In the genomic region with DNA sequence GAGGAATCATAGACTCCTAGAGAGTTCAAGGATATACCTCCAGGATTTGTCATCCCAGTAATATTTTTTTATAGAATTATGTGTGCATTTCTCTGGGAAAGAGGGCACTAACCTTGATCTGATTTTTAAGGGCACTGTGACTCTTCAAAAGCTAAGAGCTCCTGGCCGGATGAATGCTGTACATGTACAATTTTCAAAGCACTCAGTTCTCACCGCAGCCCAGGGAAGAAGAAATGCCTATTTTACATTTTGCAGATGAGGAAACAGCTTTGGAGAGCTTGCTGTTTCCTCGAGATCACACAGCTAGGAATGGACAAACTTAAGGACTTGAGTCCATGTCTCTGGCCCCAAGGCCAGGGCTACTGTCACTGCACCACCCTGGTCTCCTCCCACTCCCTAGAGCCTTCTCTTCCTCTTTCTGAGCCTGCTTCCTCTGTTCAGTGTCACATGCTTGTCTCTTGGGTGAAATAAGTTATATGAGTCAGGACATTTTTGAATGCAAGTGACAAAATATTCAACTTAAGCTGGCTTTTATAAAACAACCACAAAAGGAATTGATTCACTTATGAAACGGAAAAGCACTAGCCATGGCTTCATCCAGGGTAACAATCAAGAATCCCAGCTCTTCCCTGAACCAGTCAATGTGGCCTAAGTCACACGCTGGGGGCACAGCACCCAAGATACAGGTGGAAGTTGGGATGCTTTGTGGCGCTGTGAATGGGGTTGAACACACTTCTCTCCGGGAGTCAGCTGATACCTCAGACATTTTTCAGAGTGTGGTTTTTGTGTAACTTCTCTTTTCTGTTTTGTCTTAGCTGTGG, we compare ENCODE assay signal across 8 cellular contexts. TPM values are rescaled to one million over a fixed set of nuclear protein-coding genes. Genes with fewer than 3 reads are reported as not detected.
DNase-seq lines count a peak whose midpoint lies in the region; ATAC-seq and TF ChIP-seq lines count a peak whose summit lies in the region.

No MANE protein-coding gene starts in this region.

- H4K20me1 ChIP-seq in DND-41 (ENCODE audit: insufficient read depth, low read length): no peaks in the 10 kb centered on the region

- H3K27me3 ChIP-seq in DND-41 (ENCODE audit: insufficient read depth, low read length, poor library complexity) (no peaks in the 10 kb centered on the region), adrenal gland (no peaks in the 10 kb centered on the region)

- H3K9ac ChIP-seq in DND-41 (ENCODE audit: low read depth, low read length): peak overlapping the region; percentile 33; the same call in 1 of the 2 replicates

- peak overlapping the region; percentile 90 for H3K27ac ChIP-seq in DND-41 (ENCODE audit: low read length)
- H3K27ac ChIP-seq in adrenal gland: peak overlapping the region in 4 of 5 donors; percentile 26 to 79 (median 48)

- no peaks in the 10 kb centered on the region for H3K79me2 ChIP-seq in DND-41 (ENCODE audit: insufficient read depth, low read length)

- WGBS in adrenal gland, 4 donors: 57 to 69% (median 67%) methylated on average over 7 of the region's 7 CpGs

- H3K4me3 ChIP-seq in DND-41 (ENCODE audit: low read depth in 1 of 2, low read length in 2 of 2): no peak overlapping the region
- H3K4me3 ChIP-seq in Jurkat, Clone E6-1 (ENCODE audit: low read length): peak overlapping the region; percentile 38
- no peak overlapping the region for H3K4me3 ChIP-seq in adrenal gland

- DNase-seq in DND-41: peak; percentile 42
- DNase-seq in GM20000 (ENCODE audit: low spot score): peak; percentile 62
- DNase-seq in Jurkat, Clone E6-1 (ENCODE audit: low read depth, low spot score): peak; percentile 74
- DNase-seq in adrenal gland: peak in 5 of 7 donors; percentile 47 to 74 (median 64)
- peak; percentile 85 for DNase-seq in pons (ENCODE audit: low spot score)
- DNase-seq in NCI-H748 (lab: John Stamatoyannopoulos, UW; ENCODE audit: unreplicated experiment): no peak
- DNase-seq in hippocampal formation (lab: John Stamatoyannopoulos, UW): no peak
- no peak for DNase-seq in NCI-H524 treated with DMSO at 0.1 percent for 48 hours (lab: John Stamatoyannopoulos, UW)

- H3K36me3 ChIP-seq in DND-41 (ENCODE audit: insufficient read depth, low read length) (no peaks in the 10 kb centered on the region), adrenal gland (replicated peaks in 1 of 2) (peaks cover 0 to 32% of the 10 kb centered on the region in 2 donors)

- peak; percentile 53 for ATAC-seq in DND-41 (ENCODE audit: insufficient read depth, low read depth)

- peak in 1 of 2 donors; percentile 20 for TF ChIP-seq POLR2A in adrenal gland (IDR thresholded peaks at IDR 0.05)

- peak overlapping the region; percentile 40; the same call in 1 of the 2 replicates for H2AFZ ChIP-seq in DND-41 (ENCODE audit: low read depth, low read length)

- TF ChIP-seq CTCF in DND-41 (IDR thresholded peaks at IDR 0.05; ENCODE audit: borderline replicate concordance, extremely low read depth, low read length, poor library complexity, severe bottlenecking): no peak
- TF ChIP-seq CTCF in GM20000 (IDR thresholded peaks at IDR 0.05; ENCODE audit: extremely low read depth, missing control alignments): no peak
- no peak for TF ChIP-seq CTCF in adrenal gland (IDR thresholded peaks at IDR 0.05)

- H3K4me2 ChIP-seq in DND-41 (ENCODE audit: insufficient read depth, low read length): peak overlapping the region; percentile 60

- intact Hi-C loops in adrenal gland (cut with DNase I): no loop called here

- H3K4me1 ChIP-seq in DND-41 (ENCODE audit: insufficient read depth, low read length): peaks cover 41% of the 10 kb centered on the region
- H3K4me1 ChIP-seq in adrenal gland (replicated peaks in 1 of 2): peaks cover 0 to 30% of the 10 kb centered on the region in 2 donors

- H3K9me3 ChIP-seq in DND-41 (ENCODE audit: insufficient read depth, low read length, severe bottlenecking): no peaks in the 10 kb centered on the region
- no peaks in the 10 kb centered on the region for H3K9me3 ChIP-seq in adrenal gland (replicated peaks in 1 of 3)

RNA-seq across cellular contexts. Expression of gene TGFBR1, which starts 45.6 kb away (rescaled TPM):
- polyA plus RNA-seq in Jurkat, Clone E6-1 (2012; ENCODE audit: insufficient read depth, insufficient read length): 8.5 TPM
- 10 to 100 TPM in 7 of 8 donors, 1 to 10 TPM in 1; 7.7 to 38.5 (median 27.3) TPM for total RNA-seq in adrenal gland
- polyA plus RNA-seq in adrenal gland: 10 to 100 TPM in 1 of 3 donors, 1 to 10 TPM in 2; 5.5 to 14.2 (median 8.5) TPM

Comparison
In these comparisons a context has a peak if more than half of its experiments do, and no peak if none do; other contexts are left out.
1. DNase-seq: peak in DND-41 (single experiment), GM20000 (single experiment), Jurkat, Clone E6-1 (single experiment), adrenal gland (5 of 7) and pons (single experiment); none in NCI-H748 (single experiment), hippocampal formation (0 of 2) and NCI-H524 treated with DMSO at 0.1 percent for 48 hours (single experiment).